Comparison of ENCODE assay signal across 1 cellular context in genomic region chr11:1297576-1298473, GRCh38.
TF ChIP-seq lines count a peak whose summit lies in the region.

No MANE protein-coding gene starts in this region.

TF ChIP-seq in K562, 482 proteins besides CTCF, POLR2A, EP300 and RAD21:
- TF ChIP-seq EGR1 (conservative IDR thresholded peaks at IDR 0.05) = peak; percentile 32; the same call in 1 of the 2 replicates
- TF ChIP-seq PTRF (tag; IDR thresholded peaks at IDR 0.05) = no peak
